1 cellular context compared by ENCODE assay signal in genomic region chr17:82859431-82860403, GRCh38.
TF ChIP-seq lines count a peak whose summit lies in the region.

No MANE protein-coding gene starts in this region.

TF ChIP-seq in K562, 482 proteins besides CTCF, POLR2A, EP300 and RAD21 (continued from another document and continues in another):
- no peak for TF ChIP-seq FOXO4 (CRISPR knock-in tag; IDR thresholded peaks at IDR 0.05)
- no peak for TF ChIP-seq E2F4 (CRISPR knock-in tag; IDR thresholded peaks at IDR 0.05; ENCODE audit: low read depth)
- peak; percentile 35; the same call in 1 of the 2 replicates for TF ChIP-seq MGA (IDR thresholded peaks at IDR 0.05)
- TF ChIP-seq SMARCA4 (IDR thresholded peaks at IDR 0.05): 0 out of 2 replicates have a peak, but pooled peaks have one; percentile 27
- no peak for TF ChIP-seq MEIS2 (IDR thresholded peaks at IDR 0.05; ENCODE audit: partially characterized antibody)
- peak; percentile 20; the same call in 1 of the 2 replicates for TF ChIP-seq SMARCE1 (IDR thresholded peaks at IDR 0.05)
- TF ChIP-seq POLR2G (IDR thresholded peaks at IDR 0.05; ENCODE audit: low read depth, low read length): 0 out of 2 replicates have a peak, but pooled peaks have one; percentile 19
- no peak for TF ChIP-seq ZC3H11A (IDR thresholded peaks at IDR 0.05; ENCODE audit: low read depth, low read length)
- TF ChIP-seq FOXP1 (CRISPR knock-in tag; IDR thresholded peaks at IDR 0.05): no peak
- TF ChIP-seq ZNF785 (CRISPR knock-in tag; IDR thresholded peaks at IDR 0.05): no peak
- TF ChIP-seq ZBTB7A (IDR thresholded peaks at IDR 0.05; ENCODE audit: borderline replicate concordance, control insufficient read depth, low read depth, low read length): peak; percentile 59; the same call in 1 of the 2 replicates
- TF ChIP-seq MTA3 (IDR thresholded peaks at IDR 0.05; ENCODE audit: borderline replicate concordance): no peak
- TF ChIP-seq ZNF175 (CRISPR knock-in tag; IDR thresholded peaks at IDR 0.05; ENCODE audit: low read depth): no peak; the same call in 1 of the 2 replicates
- no peak for TF ChIP-seq MCM5 (IDR thresholded peaks at IDR 0.05; ENCODE audit: low read depth)
- TF ChIP-seq GATAD2A (IDR thresholded peaks at IDR 0.05): no peak
- TF ChIP-seq NR2C2 (CRISPR knock-in tag; IDR thresholded peaks at IDR 0.05): no peak
- TF ChIP-seq NR2C2 (tag; IDR thresholded peaks at IDR 0.05): peak; percentile 72
- TF ChIP-seq ATF3 (IDR thresholded peaks at IDR 0.05): peak; percentile 73
- TF ChIP-seq ATF3 (CRISPR knock-in tag; conservative IDR thresholded peaks at IDR 0.05): no peak
- no peak for TF ChIP-seq ZNF586 (CRISPR knock-in tag; conservative IDR thresholded peaks at IDR 0.05)
- TF ChIP-seq ZNF324 (CRISPR knock-in tag; IDR thresholded peaks at IDR 0.05): no peak
- TF ChIP-seq ZBTB1 (CRISPR knock-in tag; IDR thresholded peaks at IDR 0.05; ENCODE audit: borderline replicate concordance, low read depth): no peak
- no peak for TF ChIP-seq U2AF1 (optimal IDR thresholded peaks at IDR 0.05; ENCODE audit: low read depth, low read length)
- TF ChIP-seq JUND (IDR thresholded peaks at IDR 0.05; ENCODE audit: borderline replicate concordance, low read depth, low read length): peak; percentile 64; the same call in 1 of the 2 replicates
- peak; percentile 43; the same call in 1 of the 3 replicates for TF ChIP-seq JUND (tag; IDR thresholded peaks at IDR 0.05; ENCODE audit: borderline replicate concordance, low read depth, low read length)
- TF ChIP-seq ZKSCAN1 (IDR thresholded peaks at IDR 0.05; ENCODE audit: low read depth, low read length): 0 out of 2 replicates have a peak, but pooled peaks have one; percentile 10
- peak; percentile 31; the same call in 1 of the 2 replicates for TF ChIP-seq ZFX (CRISPR knock-in tag; IDR thresholded peaks at IDR 0.05)
- TF ChIP-seq ARNT (IDR thresholded peaks at IDR 0.05): no peak
- TF ChIP-seq JUN (IDR thresholded peaks at IDR 0.05; ENCODE audit: borderline replicate concordance, low read depth, low read length): peak; percentile 29; the same call in 1 of the 2 replicates
- TF ChIP-seq JUN (CRISPR knock-in tag; IDR thresholded peaks at IDR 0.05; ENCODE audit: borderline replicate concordance): no peak
- no peak for TF ChIP-seq SRSF3 (IDR thresholded peaks at IDR 0.05; ENCODE audit: insufficient read depth, low read length)
- TF ChIP-seq YY1 (IDR thresholded peaks at IDR 0.05; ENCODE audit: borderline replicate concordance in 1 of 3, control insufficient read depth in 1 of 3, extremely low read depth in 1 of 3, insufficient read depth in 3 of 3, insufficient read length in 1 of 3, insufficient replicate concordance in 2 of 3, low read depth in 1 of 3, low read length in 2 of 3): peak in 1 of 3 experiments; percentile 47
- peak in 1 of 2 experiments; percentile 44; a peak in 1 of 4 replicates for TF ChIP-seq MLLT1 (IDR thresholded peaks at IDR 0.05)
- TF ChIP-seq PYGO2 (tag; IDR thresholded peaks at IDR 0.05): no peak
- peak; percentile 64; the same call in 1 of the 2 replicates for TF ChIP-seq NFRKB (IDR thresholded peaks at IDR 0.05; ENCODE audit: low read depth)
- peak; percentile 79 for TF ChIP-seq ZNF584 (CRISPR knock-in tag; IDR thresholded peaks at IDR 0.05; ENCODE audit: low read depth)
- no peak for TF ChIP-seq ZBTB34 (CRISPR knock-in tag; IDR thresholded peaks at IDR 0.05)
- TF ChIP-seq ZZZ3 (IDR thresholded peaks at IDR 0.05): no peak
- peak; percentile 45; the same call in 1 of the 2 replicates for TF ChIP-seq VEZF1 (CRISPR knock-in tag; IDR thresholded peaks at IDR 0.05)
- no peak for TF ChIP-seq TCF15 (CRISPR knock-in tag; IDR thresholded peaks at IDR 0.05)
- no peak for TF ChIP-seq HMGN3 (IDR thresholded peaks at IDR 0.05; ENCODE audit: borderline replicate concordance, extremely low read depth, insufficient read length, low read depth, low read length)
- TF ChIP-seq MYC (IDR thresholded peaks at IDR 0.05; ENCODE audit: low read depth, low read length): peak; percentile 48; the same call in 1 of the 2 replicates
- TF ChIP-seq MYC (CRISPR knock-in tag; IDR thresholded peaks at IDR 0.05; ENCODE audit: borderline replicate concordance, low read depth): no peak
- no peak for TF ChIP-seq NR4A1 (CRISPR knock-in tag; IDR thresholded peaks at IDR 0.05)
- TF ChIP-seq NR4A1 (tag; IDR thresholded peaks at IDR 0.05): no peak
- no peak for TF ChIP-seq SPI1 (IDR thresholded peaks at IDR 0.05; ENCODE audit: borderline replicate concordance, low read depth, low read length)
- peak; percentile 4; the same call in 1 of the 2 replicates for TF ChIP-seq NFIC (IDR thresholded peaks at IDR 0.05)
